ENCODE assay signal across 17 cellular contexts in the genomic region with DNA sequence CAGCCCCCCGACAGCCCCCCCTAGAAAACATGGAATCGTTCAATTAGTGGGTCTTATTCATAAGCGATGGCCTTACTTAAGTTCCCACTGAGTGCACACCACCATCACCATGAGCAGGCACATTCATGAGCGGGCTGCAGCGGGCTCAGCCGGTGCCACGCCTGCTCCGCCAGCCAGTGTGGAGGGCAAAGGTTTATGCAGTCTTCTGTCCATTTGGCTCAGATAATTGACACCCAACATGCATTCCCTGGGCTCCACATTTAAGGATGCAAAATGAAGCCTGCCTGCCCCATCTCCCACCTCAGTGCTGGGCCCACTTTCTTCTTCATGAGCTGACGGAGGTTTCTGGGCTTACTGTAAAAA. TPM values are rescaled to one million over a fixed set of nuclear protein-coding genes. Genes with fewer than 3 reads are reported as not detected.
DNase-seq lines count a peak whose midpoint lies in the region; ATAC-seq and FAIRE-seq lines count a peak whose summit lies in the region.
"Had no signal": no experiment of that assay in that cellular context is flagged by ENCODE, and none has a peak within 500 bp of the region (broad histone marks: within the 10 kb centered on the region; RNA-seq: fewer than 3 reads in every experiment).

No MANE protein-coding gene starts in this region.

- H3K4me3 Mint-ChIP-seq in activated naive CD8-positive, alpha-beta T cell = no peak overlapping the region
- no peak overlapping the region for H3K4me3 Mint-ChIP-seq in activated naive CD8-positive, alpha-beta T cell treated with anti-CD3 and anti-CD28 coated beads for 36 hours
- H3K4me3 Mint-ChIP-seq: CD4-positive, alpha-beta T cell had no signal

- peak overlapping the region; percentile 34 for H3K27ac Mint-ChIP-seq in activated naive CD8-positive, alpha-beta T cell
- H3K27ac Mint-ChIP-seq in activated naive CD8-positive, alpha-beta T cell treated with anti-CD3 and anti-CD28 coated beads for 36 hours = no peak overlapping the region
- H3K27ac Mint-ChIP-seq: CD4-positive, alpha-beta T cell had no signal

- H3K79me1 ChIP-seq in neuronal stem cell (ENCODE audit: low read depth, low read length) = peaks cover 2% of the 10 kb centered on the region

- no peak overlapping the region for H4K91ac ChIP-seq in neuronal stem cell (ENCODE audit: low read depth, low read length, poor library complexity)

- no peak overlapping the region for H2BK12ac ChIP-seq in neuronal stem cell (ENCODE audit: low read length)

- H3K9ac ChIP-seq in neuronal stem cell (ENCODE audit: low read depth, low read length, poor library complexity) = no peak overlapping the region
- H3K9ac ChIP-seq: GM23248 had no signal

- no peak overlapping the region for H3K4ac ChIP-seq in neuronal stem cell (ENCODE audit: low read length)

- H3K23ac ChIP-seq in neuronal stem cell (ENCODE audit: low read depth, low read length, poor library complexity) = no peak overlapping the region

- H3K14ac ChIP-seq in neuronal stem cell (ENCODE audit: low read length) = no peak overlapping the region

- no peak overlapping the region for H2BK5ac ChIP-seq in neuronal stem cell (ENCODE audit: low read length)

- no peaks in the 10 kb centered on the region for H3K9me3 Mint-ChIP-seq in activated naive CD8-positive, alpha-beta T cell (ENCODE audit: low read depth)
- no peaks in the 10 kb centered on the region for H3K9me3 Mint-ChIP-seq in activated naive CD8-positive, alpha-beta T cell treated with anti-CD3 and anti-CD28 coated beads for 36 hours
- H3K9me3 Mint-ChIP-seq: CD4-positive, alpha-beta T cell had no signal

- H3K27me3 Mint-ChIP-seq in activated naive CD8-positive, alpha-beta T cell = no peaks in the 10 kb centered on the region
- H3K27me3 Mint-ChIP-seq in activated naive CD8-positive, alpha-beta T cell treated with anti-CD3 and anti-CD28 coated beads for 36 hours = no peaks in the 10 kb centered on the region
- H3K27me3 Mint-ChIP-seq: CD4-positive, alpha-beta T cell had no signal

- H3K4me1 ChIP-seq in neuronal stem cell (ENCODE audit: control insufficient read depth in 2 of 2, insufficient read depth in 1 of 2, low read depth in 1 of 2, low read length in 2 of 2) (no peaks in the 10 kb centered on the region), small intestine (ENCODE audit: control insufficient read depth in 2 of 2, insufficient read depth in 1 of 2, low read depth in 1 of 2, low read length in 1 of 2) (no peaks in the 10 kb centered on the region)

- H2BK15ac ChIP-seq in neuronal stem cell (ENCODE audit: low read length) = no peak overlapping the region

- H4K8ac ChIP-seq in neuronal stem cell (ENCODE audit: low read depth, low read length) = peak overlapping the region; percentile 17

- ATAC-seq in GM18858 (IDR thresholded peaks at IDR 0.05; ENCODE audit: unreplicated experiment) = no peak
- ATAC-seq: GM12878, HCT116 had no signal

- peaks cover 2% of the 10 kb centered on the region for H3K36me3 Mint-ChIP-seq in activated naive CD8-positive, alpha-beta T cell
- H3K36me3 Mint-ChIP-seq in activated naive CD8-positive, alpha-beta T cell treated with anti-CD3 and anti-CD28 coated beads for 36 hours = peaks cover 40% of the 10 kb centered on the region

- H3K27me3 ChIP-seq in neuronal stem cell (ENCODE audit: control insufficient read depth in 3 of 3, insufficient read depth in 3 of 3, low read depth in 1 of 3, low read length in 3 of 3) (no peaks in the 10 kb centered on the region), small intestine (ENCODE audit: control insufficient read depth in 2 of 2, insufficient read depth in 2 of 2, low read length in 2 of 2) (no peaks in the 10 kb centered on the region)

- H3K36me3 ChIP-seq in neuronal stem cell (replicated peaks in 1 of 2; ENCODE audit: control insufficient read depth in 2 of 2, insufficient read depth in 2 of 2, low read length in 2 of 2) (peaks cover 17 to 43% of the 10 kb centered on the region in 2 donors), small intestine (ENCODE audit: control insufficient read depth in 2 of 2, insufficient read depth in 2 of 2, low read length in 2 of 2) (peaks cover 3 to 6% of the 10 kb centered on the region in 2 donors)

- peaks cover 39% of the 10 kb centered on the region for H3K4me1 Mint-ChIP-seq in activated naive CD8-positive, alpha-beta T cell (ENCODE audit: low read depth)
- peaks cover 43% of the 10 kb centered on the region for H3K4me1 Mint-ChIP-seq in activated naive CD8-positive, alpha-beta T cell treated with anti-CD3 and anti-CD28 coated beads for 36 hours

- no peak overlapping the region for H2AK5ac ChIP-seq in neuronal stem cell (ENCODE audit: low read depth, low read length)

- H3K9me3 ChIP-seq in neuronal stem cell (replicated peaks in 1 of 2; ENCODE audit: control insufficient read depth in 2 of 2, insufficient read depth in 1 of 2, low read depth in 1 of 2, low read length in 2 of 2) (no peaks in the 10 kb centered on the region), small intestine (ENCODE audit: control insufficient read depth, low read depth) (no peaks in the 10 kb centered on the region)

- no peak overlapping the region for H2AFZ ChIP-seq in neuronal stem cell (ENCODE audit: low read length)
- H2AFZ ChIP-seq: GM23248 had no signal

- no peak overlapping the region for H3K18ac ChIP-seq in neuronal stem cell (ENCODE audit: low read length)

- H3K4me3 ChIP-seq in neuronal stem cell (ENCODE audit: low read length in 2 of 2) (peak overlapping the region in 1 of 2 donors; percentile 58), small intestine (ENCODE audit: low read depth in 1 of 2, low read length in 2 of 2) (no peak overlapping the region)
- H3K4me3 ChIP-seq: GM12878, GM23248 had no signal

- DNase-seq in activated naive CD8-positive, alpha-beta T cell treated with anti-CD3 and anti-CD28 coated beads for 36 hours = no peak
- DNase-seq in neuronal stem cell (ENCODE audit: low spot score) = no peak
- DNase-seq in small intestine = peak; percentile 32
- DNase-seq in iPS-NIHi7 (ENCODE audit: extremely low spot score) = no peak
- no peak for DNase-seq in stimulated activated CD4-positive, alpha-beta T cell treated with anti-CD3 and anti-CD28 coated beads, Interleukin-4, amount 100 ng/mL, for 1 hour
- DNase-seq: ACHN; C1 segment of cervical spinal cord; CD4-positive, alpha-beta T cell; DMS79; GM23248 had no signal

- H3K4me2 ChIP-seq in neuronal stem cell (ENCODE audit: insufficient read depth, low read length, poor library complexity, severe bottlenecking) = no peak overlapping the region

- no peak overlapping the region for H2BK120ac ChIP-seq in neuronal stem cell (ENCODE audit: low read depth, low read length)

- no CpG with 5 or more reads among the region's 9 CpGs for WGBS in neuronal stem cell (ENCODE audit: extremely low coverage in 2 of 2, insufficient read length in 2 of 2, insufficient replicate concordance in 1 of 2), 2 donors
- WGBS in small intestine, 3 donors = 69 to 85% (median 77%) methylated on average over 9 of the region's 9 CpGs

- no peak overlapping the region for H3K27ac ChIP-seq in neuronal stem cell (replicated peaks; ENCODE audit: low read length)
- H3K27ac ChIP-seq in small intestine (ENCODE audit: low read depth in 1 of 2, low read length in 1 of 2) = no peak overlapping the region
- H3K27ac ChIP-seq: GM23248 had no signal

- no peak for FAIRE-seq in small intestine (lab: Jason Lieb, UNC)
- FAIRE-seq: GM12878, GM18507, H54, HTR-8/SVneo had no signal

RNA-seq across cellular contexts. Expression of gene C19orf12, which starts 12.1 kb away (rescaled TPM):
- total RNA-seq in activated naive CD8-positive, alpha-beta T cell treated with anti-CD3 and anti-CD28 coated beads for 36 hours = 10 to 100 TPM; 30.9 to 32.3 TPM
- 20.8 TPM for polyA plus RNA-seq in neuronal stem cell (2013, experiment 1 of 2)
- 20.7 TPM for polyA plus RNA-seq in neuronal stem cell (2013, experiment 2 of 2)
- polyA plus RNA-seq in small intestine = 10 to 100 TPM; 19.0 to 26.2 (median 20.0) TPM

RNA-seq across cellular contexts. Expression of gene PLEKHF1, which starts 37.7 kb away (rescaled TPM):
- total RNA-seq in activated naive CD8-positive, alpha-beta T cell treated with anti-CD3 and anti-CD28 coated beads for 36 hours = 10 to 100 TPM; 21.7 to 22.2 TPM
- 1.0 TPM for polyA plus RNA-seq in neuronal stem cell (2013, experiment 1 of 2)
- polyA plus RNA-seq in neuronal stem cell (2013, experiment 2 of 2) = 0.96 TPM
- 10 to 100 TPM in 2 of 3 donors, 1 to 10 TPM in 1; 2.2 to 12.2 (median 12.0) TPM for polyA plus RNA-seq in small intestine
